ENCODE assay signal across 8 cellular contexts in the genomic region with DNA sequence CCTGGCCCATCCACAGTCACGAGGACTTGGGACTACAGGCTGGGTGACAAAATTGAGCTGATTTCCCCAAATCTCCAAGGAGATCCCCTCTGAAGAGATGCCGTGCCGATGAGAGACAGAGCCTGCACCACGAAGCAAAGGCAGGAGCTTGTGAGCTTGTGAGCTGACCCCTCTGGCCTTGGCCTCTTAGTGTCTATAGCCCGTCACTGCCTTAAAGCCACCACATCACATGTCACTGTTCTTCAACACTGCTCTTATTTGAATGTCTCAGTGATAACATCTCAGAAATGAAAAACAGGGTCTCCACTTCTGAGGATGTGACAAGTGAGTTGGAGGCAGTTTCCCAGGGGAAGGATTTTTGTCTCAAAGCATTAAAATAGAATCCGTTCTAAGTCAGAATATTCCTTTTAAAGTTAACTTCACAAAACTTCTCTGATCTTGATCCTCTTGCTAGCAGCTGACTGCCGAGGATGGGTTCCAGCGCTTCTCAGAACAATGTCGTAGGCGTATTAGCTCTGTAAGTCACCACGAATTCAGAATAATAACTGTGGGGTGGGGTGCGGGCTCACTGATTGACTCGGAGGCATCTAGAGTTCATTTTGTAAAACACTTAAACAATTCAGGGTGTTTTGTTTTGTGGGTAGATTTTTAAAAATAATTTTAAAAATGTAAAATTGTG.
A peak's percentile ranks its signal among the peaks of the same experiment; 100 is the strongest.
DNase-seq lines count a peak whose midpoint lies in the region; ATAC-seq lines count a peak whose summit lies in the region.

No MANE protein-coding gene starts in this region.

- peak overlapping the region; percentile 7 for H3K4me3 ChIP-seq in effector memory CD4-positive, alpha-beta T cell (ENCODE audit: insufficient read depth, low read depth, low read length, poor library complexity, severe bottlenecking)

- no peaks in the 10 kb centered on the region for H3K9me3 ChIP-seq in effector memory CD4-positive, alpha-beta T cell (ENCODE audit: control insufficient read depth, low read length)

- peak; percentile 34 for DNase-seq in activated CD4-positive, alpha-beta T cell treated with anti-CD3 and anti-CD28 coated beads for 1 hour
- no peak for DNase-seq in effector memory CD4-positive, alpha-beta T cell
- DNase-seq in stimulated activated CD4-positive, alpha-beta T cell treated with anti-CD3 and anti-CD28 coated beads, Interleukin-1b, Interleukin-23, amount 100 ng/mL, for 24 hours (ENCODE audit: low read depth in 4 of 4, low spot score in 1 of 4) = peak; percentile 33 to 65 (median 48)
- DNase-seq in retina (no peak), NCI-H2081 treated with DMSO at 0.1 percent for 48 hours (lab: John Stamatoyannopoulos, UW) (no peak), NCI-H345 treated with DMSO at 0.1 percent for 48 hours (lab: John Stamatoyannopoulos, UW; ENCODE audit: unreplicated experiment) (no peak)

- no peaks in the 10 kb centered on the region for H3K27me3 ChIP-seq in effector memory CD4-positive, alpha-beta T cell (replicated peaks; ENCODE audit: control insufficient read depth, insufficient read depth, low read length, poor library complexity, severe bottlenecking)

- ATAC-seq in GM21528 (IDR thresholded peaks at IDR 0.05; ENCODE audit: low FRiP score, unreplicated experiment) (peak; percentile 36), GM18870 (IDR thresholded peaks at IDR 0.05; ENCODE audit: unreplicated experiment) (no peak)

- H3K27ac ChIP-seq in effector memory CD4-positive, alpha-beta T cell (ENCODE audit: insufficient read depth, low read length, poor library complexity, severe bottlenecking) = peak overlapping the region; percentile 64

- peaks cover 68% of the 10 kb centered on the region for H3K4me1 ChIP-seq in effector memory CD4-positive, alpha-beta T cell (ENCODE audit: control insufficient read depth, insufficient read depth, low read length, poor library complexity, severe bottlenecking)

- no peaks in the 10 kb centered on the region for H3K36me3 ChIP-seq in effector memory CD4-positive, alpha-beta T cell (ENCODE audit: control insufficient read depth, insufficient read depth, low read length)

Comparison
In these comparisons a context has a peak if more than half of its experiments do, and no peak if none do; other contexts are left out.
1. DNase-seq: peak in activated CD4-positive, alpha-beta T cell treated with anti-CD3 and anti-CD28 coated beads for 1 hour (single experiment) and stimulated activated CD4-positive, alpha-beta T cell treated with anti-CD3 and anti-CD28 coated beads, Interleukin-1b, Interleukin-23, amount 100 ng/mL, for 24 hours (4 of 4); none in effector memory CD4-positive, alpha-beta T cell (0 of 3), retina (single experiment), NCI-H2081 treated with DMSO at 0.1 percent for 48 hours (single experiment) and NCI-H345 treated with DMSO at 0.1 percent for 48 hours (single experiment).